1 cellular context compared by ENCODE assay signal in genomic region chr16:15457958-15458357, GRCh38.
A peak's percentile ranks its signal among the peaks of the same experiment; 100 is the strongest.
TF ChIP-seq lines count a peak whose summit lies in the region.

No MANE protein-coding gene starts in this region.

TF ChIP-seq in K562, 482 proteins besides CTCF, POLR2A, EP300 and RAD21:
- peak; percentile 73; the same call in 1 of the 2 replicates for TF ChIP-seq CC2D1A (IDR thresholded peaks at IDR 0.05)
- TF ChIP-seq GABPA (tag; conservative IDR thresholded peaks at IDR 0.05; ENCODE audit: low read depth): no peak
